In the genomic region with DNA sequence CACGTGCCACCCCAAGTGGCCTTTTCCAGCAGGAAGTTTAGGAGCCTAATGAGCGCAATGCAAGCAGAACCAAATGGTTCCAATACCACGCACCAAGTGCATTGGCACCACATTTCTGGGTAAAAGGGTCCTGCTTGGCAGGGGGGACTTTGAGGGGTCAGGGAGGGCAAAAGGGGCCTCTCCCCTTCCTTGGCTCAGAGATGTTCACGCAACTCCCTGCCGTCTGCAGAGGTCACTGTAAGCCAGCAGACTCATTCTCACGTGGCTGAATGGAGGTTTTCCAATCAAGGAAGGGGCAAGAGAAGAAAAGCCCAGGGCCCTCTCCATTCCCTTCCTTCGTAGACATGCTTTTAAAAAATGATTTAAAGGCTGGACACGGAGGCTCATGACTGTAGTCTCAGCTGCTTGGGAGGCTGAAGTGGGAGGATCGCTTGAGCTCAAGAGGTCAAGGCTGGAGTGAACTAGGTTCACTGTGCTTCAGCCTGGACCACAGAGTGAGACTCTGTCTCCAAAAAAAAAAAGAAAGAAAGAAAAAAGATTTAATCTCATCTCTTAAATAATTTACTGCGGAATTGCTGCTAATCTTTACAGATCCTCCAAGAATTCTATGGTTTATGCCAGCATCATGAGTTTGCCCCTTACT, we compare ENCODE assay signal across 8 cellular contexts.
DNase-seq lines count a peak whose midpoint lies in the region; ATAC-seq and TF ChIP-seq lines count a peak whose summit lies in the region.

No MANE protein-coding gene starts in this region.

- peak overlapping the region; percentile 24 for H3K4me3 Mint-ChIP-seq in activated T-helper 1 cell treated with anti-CD3 and anti-CD28 coated beads, Interleukin-12 subunit alpha, Interleukin-12 subunit beta, Interleukin-2, Interleukin-4 antibody, amounts not matched to agents 30 ng/mL and 10 ng/mL and 1 ng/mL, durations not matched to agents 14 hours and 24 hours and 36 hours

- no peaks in the 10 kb centered on the region for H3K9me3 Mint-ChIP-seq in activated T-helper 1 cell treated with anti-CD3 and anti-CD28 coated beads, Interleukin-12 subunit alpha, Interleukin-12 subunit beta, Interleukin-2, Interleukin-4 antibody, amounts not matched to agents 30 ng/mL and 10 ng/mL and 1 ng/mL, durations not matched to agents 14 hours and 24 hours and 36 hours

- no peak overlapping the region for H3K27ac Mint-ChIP-seq in activated T-helper 1 cell treated with anti-CD3 and anti-CD28 coated beads, Interleukin-12 subunit alpha, Interleukin-12 subunit beta, Interleukin-2, Interleukin-4 antibody, amounts not matched to agents 30 ng/mL and 10 ng/mL and 1 ng/mL, durations not matched to agents 14 hours and 24 hours and 36 hours

- H3K27ac ChIP-seq in coronary artery = no peak overlapping the region

- no peaks in the 10 kb centered on the region for H3K36me3 Mint-ChIP-seq in activated T-helper 1 cell treated with anti-CD3 and anti-CD28 coated beads, Interleukin-12 subunit alpha, Interleukin-12 subunit beta, Interleukin-2, Interleukin-4 antibody, amounts not matched to agents 30 ng/mL and 10 ng/mL and 1 ng/mL, durations not matched to agents 14 hours and 24 hours and 36 hours (ENCODE audit: low read depth)

- H3K4me3 ChIP-seq in mucosa of descending colon (no peak overlapping the region), coronary artery (no peak overlapping the region)

- no peaks in the 10 kb centered on the region for H3K9me3 ChIP-seq in mucosa of descending colon

- intact Hi-C loops in activated T-helper 1 cell treated with anti-CD3 and anti-CD28 coated beads, Interleukin-12 subunit alpha, Interleukin-12 subunit beta, Interleukin-2, Interleukin-4 antibody, amounts not matched to agents 30 ng/mL and 10 ng/mL and 1 ng/mL, durations not matched to agents 14 hours and 24 hours and 36 hours (cut with micrococcal nuclease) = no loop called here
- intact Hi-C loops in mucosa of descending colon (cut with DNase I, micrococcal nuclease) = no loop called here

- ATAC-seq in mucosa of descending colon (peak; percentile 21), HG03039 (IDR thresholded peaks at IDR 0.05; ENCODE audit: unreplicated experiment) (no peak)

- DNase-seq in GDM1 (lab: John Stamatoyannopoulos, UW) = peak; percentile 66
- DNase-seq in activated T-helper 1 cell treated with anti-CD3 and anti-CD28 coated beads, Interleukin-12 subunit alpha, Interleukin-12 subunit beta, Interleukin-2, Interleukin-4 antibody, amounts not matched to agents 30 ng/mL and 10 ng/mL and 1 ng/mL, durations not matched to agents 14 hours and 24 hours and 36 hours (ENCODE audit: low spot score) = no peak
- peak in 2 of 3 donors; percentile 49 to 66 for DNase-seq in mucosa of descending colon
- DNase-seq in coronary artery (ENCODE audit: low spot score) = no peak
- DNase-seq in H4 (ENCODE audit: low spot score) = no peak
- no peak for DNase-seq in NCI-H1105 (lab: John Stamatoyannopoulos, UW)

- peaks cover 15% of the 10 kb centered on the region for H3K4me1 ChIP-seq in mucosa of descending colon (ENCODE audit: low read depth)

- peaks cover 46% of the 10 kb centered on the region for H3K27me3 Mint-ChIP-seq in activated T-helper 1 cell treated with anti-CD3 and anti-CD28 coated beads, Interleukin-12 subunit alpha, Interleukin-12 subunit beta, Interleukin-2, Interleukin-4 antibody, amounts not matched to agents 30 ng/mL and 10 ng/mL and 1 ng/mL, durations not matched to agents 14 hours and 24 hours and 36 hours (ENCODE audit: insufficient read depth)

- peaks cover 15% of the 10 kb centered on the region for H3K4me1 Mint-ChIP-seq in activated T-helper 1 cell treated with anti-CD3 and anti-CD28 coated beads, Interleukin-12 subunit alpha, Interleukin-12 subunit beta, Interleukin-2, Interleukin-4 antibody, amounts not matched to agents 30 ng/mL and 10 ng/mL and 1 ng/mL, durations not matched to agents 14 hours and 24 hours and 36 hours (ENCODE audit: low read depth)

- H3K36me3 ChIP-seq in mucosa of descending colon (ENCODE audit: low read depth) = no peaks in the 10 kb centered on the region

- TF ChIP-seq CTCF in LNCAP (IDR thresholded peaks at IDR 0.05) (peak; percentile 17; the same call in 1 of the 2 replicates), mucosa of descending colon (IDR thresholded peaks at IDR 0.05) (no peak), coronary artery (IDR thresholded peaks at IDR 0.05) (no peak)

Comparison
In these comparisons a context has a peak if more than half of its experiments do, and no peak if none do; other contexts are left out.
1. DNase-seq: peak in GDM1 (single experiment) and mucosa of descending colon (2 of 3); none in activated T-helper 1 cell treated with anti-CD3 and anti-CD28 coated beads, Interleukin-12 subunit alpha, Interleukin-12 subunit beta, Interleukin-2, Interleukin-4 antibody, amounts not matched to agents 30 ng/mL and 10 ng/mL and 1 ng/mL, durations not matched to agents 14 hours and 24 hours and 36 hours (single experiment), coronary artery (single experiment), H4 (single experiment) and NCI-H1105 (single experiment).